In the genomic region with DNA sequence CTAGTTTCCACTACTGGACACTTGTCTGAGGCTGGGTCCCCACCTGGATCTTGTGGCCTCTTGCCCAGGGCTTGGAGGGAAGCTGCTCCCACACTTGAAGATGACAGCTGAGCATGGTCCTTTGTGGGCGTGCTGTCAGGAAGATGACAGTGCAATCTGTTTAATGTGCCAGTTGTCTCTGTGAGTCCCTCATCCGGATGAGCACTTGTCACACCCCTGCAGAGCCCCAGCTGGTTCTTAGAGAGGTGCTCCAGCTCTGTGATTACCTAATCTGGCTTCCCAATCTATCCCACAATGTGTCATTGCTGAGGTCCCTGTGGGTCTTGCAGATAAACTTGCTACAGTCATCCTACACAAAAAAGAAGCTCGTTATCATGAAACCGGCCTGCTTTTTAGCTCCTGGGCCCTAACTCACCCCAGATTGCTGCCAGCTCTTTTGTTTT, we compare ENCODE assay signal across 12 cellular contexts.
A peak's percentile ranks its signal among the peaks of the same experiment; 100 is the strongest.
DNase-seq lines count a peak whose midpoint lies in the region; TF ChIP-seq lines count a peak whose summit lies in the region.
"Had no signal": no experiment of that assay in that cellular context is flagged by ENCODE, and none has a peak within 500 bp of the region (broad histone marks: within the 10 kb centered on the region; RNA-seq: fewer than 3 reads in every experiment).

No MANE protein-coding gene starts in this region.

- no peak for TF ChIP-seq CTCF in tibial artery (IDR thresholded peaks at IDR 0.05)

- H3K4me1 Mint-ChIP-seq in T-helper 2 cell treated with Interferon-gamma antibody and Interleukin-4, amounts not matched to agents 5 μg/mL and 100 μg/mL, for 36 hours (ENCODE audit: low read depth) = peaks cover 23% of the 10 kb centered on the region

- intact Hi-C loops in tibial artery (cut with DNase I; ENCODE audit: low total_unique reads) = no loop called here

- H3K27ac Mint-ChIP-seq in T-helper 2 cell treated with Interferon-gamma antibody and Interleukin-4, amounts not matched to agents 5 μg/mL and 100 μg/mL, for 36 hours = peak overlapping the region; percentile 48

- H3K4me1 ChIP-seq in tibial artery = peaks cover 0 to 26% (median 9%) of the 10 kb centered on the region in 4 donors
- H3K4me1 ChIP-seq: left lung had no signal

- H3K9me3 ChIP-seq in tibial artery = no peaks in the 10 kb centered on the region
- H3K9me3 ChIP-seq: ascending aorta; BLaER1 treated with 17β-estradiol and CSF1 and Interleukin-3, amounts not matched to agents 10 nM and 100 nM; left lung had no signal

- DNase-seq in stimulated activated CD4-positive, alpha-beta T cell treated with anti-CD3 and anti-CD28 coated beads, Interleukin-1b, Interleukin-23, amount 100 ng/mL, for 48 hours = peak; percentile 62
- DNase-seq in stimulated activated CD4-positive, alpha-beta T cell treated with anti-CD3 and anti-CD28 coated beads, Interleukin-12 subunit alpha, Interleukin-12 subunit beta, amount 100 ng/mL, for 4 hours = no peak
- DNase-seq in T-helper 2 cell treated with Interferon-gamma antibody and Interleukin-4, amounts not matched to agents 5 μg/mL and 100 μg/mL, for 36 hours (ENCODE audit: low spot score) = peak; percentile 74
- DNase-seq in cerebellar nuclear complex (lab: John Stamatoyannopoulos, UW) = peak; percentile 14 to 34
- DNase-seq in EL = no peak
- DNase-seq in tibial artery = no peak
- no peak for DNase-seq in NCI-H226
- DNase-seq in 8988T = no peak
- DNase-seq: left lung; NK-92 treated with Interleukin-12 subunit alpha and Interleukin-12 subunit beta, amount 100 ng/mL, for 24 hours had no signal

- H3K4me3 Mint-ChIP-seq in T-helper 2 cell treated with Interferon-gamma antibody and Interleukin-4, amounts not matched to agents 5 μg/mL and 100 μg/mL, for 36 hours = peak overlapping the region; percentile 22

- no peak overlapping the region for H3K4me3 ChIP-seq in tibial artery
- H3K4me3 ChIP-seq: ascending aorta; BLaER1 treated with 17β-estradiol and CSF1 and Interleukin-3, amounts not matched to agents 10 nM and 100 nM; left lung had no signal

- no peaks in the 10 kb centered on the region for H3K36me3 Mint-ChIP-seq in T-helper 2 cell treated with Interferon-gamma antibody and Interleukin-4, amounts not matched to agents 5 μg/mL and 100 μg/mL, for 36 hours (ENCODE audit: low read depth)

- peaks cover 37% of the 10 kb centered on the region for H3K27me3 Mint-ChIP-seq in T-helper 2 cell treated with Interferon-gamma antibody and Interleukin-4, amounts not matched to agents 5 μg/mL and 100 μg/mL, for 36 hours (ENCODE audit: low read depth)

- H3K27ac ChIP-seq in tibial artery = no peak overlapping the region
- H3K27ac ChIP-seq: BLaER1 treated with 17β-estradiol and CSF1 and Interleukin-3, amounts not matched to agents 10 nM and 100 nM; left lung had no signal

- no peaks in the 10 kb centered on the region for H3K36me3 ChIP-seq in tibial artery
- H3K36me3 ChIP-seq: ascending aorta; BLaER1 treated with 17β-estradiol and CSF1 and Interleukin-3, amounts not matched to agents 10 nM and 100 nM; left lung had no signal

- H3K9me3 Mint-ChIP-seq in T-helper 2 cell treated with Interferon-gamma antibody and Interleukin-4, amounts not matched to agents 5 μg/mL and 100 μg/mL, for 36 hours = no peaks in the 10 kb centered on the region

- no peaks in the 10 kb centered on the region for H3K27me3 ChIP-seq in tibial artery
- H3K27me3 ChIP-seq: ascending aorta, left lung had no signal

Comparison
In these comparisons a context has a peak if more than half of its experiments do, and no peak if none do; other contexts are left out.
1. DNase-seq: peak in stimulated activated CD4-positive, alpha-beta T cell treated with anti-CD3 and anti-CD28 coated beads, Interleukin-1b, Interleukin-23, amount 100 ng/mL, for 48 hours (single experiment), T-helper 2 cell treated with Interferon-gamma antibody and Interleukin-4, amounts not matched to agents 5 μg/mL and 100 μg/mL, for 36 hours (single experiment) and cerebellar nuclear complex (2 of 2); none in stimulated activated CD4-positive, alpha-beta T cell treated with anti-CD3 and anti-CD28 coated beads, Interleukin-12 subunit alpha, Interleukin-12 subunit beta, amount 100 ng/mL, for 4 hours (single experiment), EL (single experiment), tibial artery (0 of 2), NCI-H226 (single experiment) and 8988T (single experiment).